In the genomic region with DNA sequence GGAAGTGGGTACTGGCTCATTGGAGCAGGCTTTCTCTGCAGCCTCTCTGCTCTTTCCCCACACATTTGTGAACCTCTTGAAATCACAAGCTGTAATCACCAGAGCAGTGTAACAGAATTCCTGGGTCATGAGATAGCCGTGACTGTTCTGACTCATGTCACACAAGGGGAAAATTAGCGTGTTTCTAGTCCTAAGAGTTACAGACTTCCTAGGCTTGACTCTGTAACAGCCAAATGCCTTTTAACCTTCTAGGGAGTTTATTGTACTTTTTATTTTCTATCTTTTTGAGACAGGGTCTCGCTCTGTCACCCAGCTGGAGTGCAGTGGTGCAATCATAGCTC, we compare ENCODE assay signal across 9 cellular contexts. TPM values are rescaled to one million over a fixed set of nuclear protein-coding genes. Genes with fewer than 3 reads are reported as not detected.
DNase-seq lines count a peak whose midpoint lies in the region; ATAC-seq and TF ChIP-seq lines count a peak whose summit lies in the region.
"Had no signal": no experiment of that assay in that cellular context is flagged by ENCODE, and none has a peak within 500 bp of the region (broad histone marks: within the 10 kb centered on the region; RNA-seq: fewer than 3 reads in every experiment).

No MANE protein-coding gene starts in this region.

- intact Hi-C loops in Panc1 (cut with micrococcal nuclease; ENCODE audit: unreplicated experiment) (no loop called here), posterior vena cava (cut with DNase I) (no loop called here)

- H3K4me3 ChIP-seq in Panc1 (ENCODE audit: low read depth in 2 of 2, low read length in 2 of 2) (no peak overlapping the region), rectal smooth muscle tissue (ENCODE audit: low read length) (no peak overlapping the region)
- H3K4me3 ChIP-seq: PC-9 had no signal

- no peak overlapping the region for H3K4me3 Mint-ChIP-seq in activated T-cell treated with anti-CD3 and anti-CD28 coated beads, Interleukin-2, amount 50 U/mL, for 4 hours

- H3K27ac ChIP-seq in Panc1 (ENCODE audit: low read length) (peak overlapping the region; percentile 68), rectal smooth muscle tissue (ENCODE audit: low read depth, low read length) (peak overlapping the region; percentile 69)
- H3K27ac ChIP-seq: PC-9 had no signal

- H3K36me3 ChIP-seq in Panc1 (ENCODE audit: control insufficient read depth, insufficient read depth, low read length) (no peaks in the 10 kb centered on the region), rectal smooth muscle tissue (ENCODE audit: control insufficient read depth, insufficient read depth, low read length) (peaks cover 2% of the 10 kb centered on the region)

- DNase-seq in Panc1 (ENCODE audit: low read depth, low spot score) (peak; percentile 86), fibroblast of peridontal ligament (ENCODE audit: extremely low read depth) (peak; percentile 98), posterior vena cava (ENCODE audit: low spot score) (no peak), NCI-H510A treated with DMSO at 0.1 percent for 48 hours (lab: John Stamatoyannopoulos, UW) (no peak)
- DNase-seq in activated T-cell treated with anti-CD3 and anti-CD28 coated beads, Interleukin-2, amount 50 U/mL, for 4 hours: no peak

- H3K4me1 ChIP-seq in Panc1 (ENCODE audit: control insufficient read depth, insufficient read depth, low read length) (peaks cover 55% of the 10 kb centered on the region), rectal smooth muscle tissue (ENCODE audit: control insufficient read depth, insufficient read depth, low read length) (peaks cover 33% of the 10 kb centered on the region)

- no TSS peak for BruUV-seq in Panc1 (replicated peaks; lab: Mats Ljungman, UMichigan)

- H3K27me3 Mint-ChIP-seq in activated T-cell treated with anti-CD3 and anti-CD28 coated beads, Interleukin-2, amount 50 U/mL, for 4 hours (ENCODE audit: low read depth): no peaks in the 10 kb centered on the region

- POLR2A ChIA-PET in Panc1 (lab: Charles Lee): no interaction called here

- CTCF ChIA-PET in Panc1 (lab: Charles Lee): no interaction called here

- H3K36me3 Mint-ChIP-seq in activated T-cell treated with anti-CD3 and anti-CD28 coated beads, Interleukin-2, amount 50 U/mL, for 4 hours (ENCODE audit: insufficient read depth): peaks cover 18% of the 10 kb centered on the region

- no peak overlapping the region for H3K9ac ChIP-seq in rectal smooth muscle tissue (ENCODE audit: low read length)

- ATAC-seq in GM21447 (IDR thresholded peaks at IDR 0.05; ENCODE audit: unreplicated experiment) (peak; percentile 50), Panc1 (peak; percentile 62), GM21367 (IDR thresholded peaks at IDR 0.05; ENCODE audit: unreplicated experiment) (no peak)
- ATAC-seq in activated T-cell treated with anti-CD3 and anti-CD28 coated beads, Interleukin-2, amount 50 U/mL, for 4 hours: no peak

- no peaks in the 10 kb centered on the region for H3K9me3 Mint-ChIP-seq in activated T-cell treated with anti-CD3 and anti-CD28 coated beads, Interleukin-2, amount 50 U/mL, for 4 hours

- H3K27me3 ChIP-seq in Panc1 (ENCODE audit: control insufficient read depth, insufficient read depth, low read length) (no peaks in the 10 kb centered on the region), rectal smooth muscle tissue (ENCODE audit: control insufficient read depth, insufficient read depth, low read length) (no peaks in the 10 kb centered on the region)

- no peak for TF ChIP-seq CTCF in Panc1 (IDR thresholded peaks at IDR 0.05)

- H3K4me1 Mint-ChIP-seq in activated T-cell treated with anti-CD3 and anti-CD28 coated beads, Interleukin-2, amount 50 U/mL, for 4 hours (ENCODE audit: low read depth): peaks cover 19% of the 10 kb centered on the region

- H3K9me3 ChIP-seq in Panc1 (ENCODE audit: control insufficient read depth, insufficient read depth, low read depth, low read length): no peaks in the 10 kb centered on the region

- in situ Hi-C loops in Panc1 (cut with HindIII; ENCODE audit: low pct_unique_long_range_greater_than_20kb, low sequenced_read_pairs): no loop called here

RNA-seq across cellular contexts. Expression of a gene that starts 54.7 kb away (rescaled TPM):
- 38.4 TPM for total RNA-seq in Panc1 (2021; ENCODE audit: unreplicated experiment)
- 36.8 TPM for polyA plus RNA-seq in Panc1 (2012; ENCODE audit: insufficient read length)
- total RNA-seq in posterior vena cava: 10 to 100 TPM; 29.4 to 39.2 TPM
- 10 to 100 TPM; 17.2 to 22.3 (median 22.2) TPM for total RNA-seq in activated T-cell treated with anti-CD3 and anti-CD28 coated beads, Interleukin-2, amount 50 U/mL, for 4 hours

Comparison
In these comparisons a context has a peak if more than half of its experiments do, and no peak if none do; other contexts are left out.
1. ATAC-seq: peak in GM21447 (single experiment) and Panc1 (single experiment); none in GM21367 (single experiment) and activated T-cell treated with anti-CD3 and anti-CD28 coated beads, Interleukin-2, amount 50 U/mL, for 4 hours (0 of 2).
2. DNase-seq: peak in Panc1 (single experiment) and fibroblast of peridontal ligament (single experiment); none in posterior vena cava (single experiment), NCI-H510A treated with DMSO at 0.1 percent for 48 hours (single experiment) and activated T-cell treated with anti-CD3 and anti-CD28 coated beads, Interleukin-2, amount 50 U/mL, for 4 hours (single experiment).